1 cellular context compared by ENCODE assay signal in genomic region chr2:181900007-181900651, GRCh38.
TF ChIP-seq lines count a peak whose summit lies in the region.

No MANE protein-coding gene starts in this region.

TF ChIP-seq in GM12891, 5 proteins besides CTCF, POLR2A, EP300 and RAD21 (continued from another document):
- TF ChIP-seq TAF1 (IDR thresholded peaks at IDR 0.05; ENCODE audit: low read depth, low read length), result no peak
- TF ChIP-seq PAX5 (IDR thresholded peaks at IDR 0.05; ENCODE audit: insufficient read depth, low read length, severe bottlenecking), result no peak
- no peak for TF ChIP-seq POLR2AphosphoS5 (IDR thresholded peaks at IDR 0.05; ENCODE audit: low read depth, low read length)
